8 cellular contexts compared by ENCODE assay signal in the genomic region with DNA sequence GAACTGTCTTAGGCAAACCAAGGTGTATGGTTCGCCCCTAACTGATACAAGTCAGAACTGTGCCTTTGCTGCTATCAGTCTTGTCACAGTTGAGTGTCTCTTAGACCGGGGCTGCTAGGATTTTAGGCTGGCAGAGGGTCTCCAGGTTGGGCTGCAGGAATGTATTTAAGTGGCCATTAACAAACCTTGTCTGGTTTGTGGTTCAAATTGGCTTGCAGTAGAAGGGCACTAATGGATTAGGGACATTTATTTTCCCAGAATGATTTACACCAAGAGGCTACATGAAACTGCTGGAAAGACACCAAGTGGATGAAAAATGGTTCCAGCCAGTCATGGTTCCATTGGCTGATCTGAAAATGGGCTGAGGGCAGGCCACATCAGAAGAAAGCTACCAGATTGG. TPM values are rescaled to one million over a fixed set of nuclear protein-coding genes. Genes with fewer than 3 reads are reported as not detected.
"Had no signal": no experiment of that assay in that cellular context is flagged by ENCODE, and none has a peak within 500 bp of the region (broad histone marks: within the 10 kb centered on the region; RNA-seq: fewer than 3 reads in every experiment).

No MANE protein-coding gene starts in this region.

- DNase-seq: GM23248, GOT3, H7, HFFc6, KG1 had no signal

- ATAC-seq: HCT116, HepG2, K562 had no signal

RNA-seq across cellular contexts. Expression of gene VAT1L, which starts 5.1 kb away (rescaled TPM):
- total RNA-seq: HepG2, HFFc6, K562 had no signal
- polyA plus RNA-seq: HepG2 had no signal
